ENCODE assay signal across 8 cellular contexts in the genomic region with DNA sequence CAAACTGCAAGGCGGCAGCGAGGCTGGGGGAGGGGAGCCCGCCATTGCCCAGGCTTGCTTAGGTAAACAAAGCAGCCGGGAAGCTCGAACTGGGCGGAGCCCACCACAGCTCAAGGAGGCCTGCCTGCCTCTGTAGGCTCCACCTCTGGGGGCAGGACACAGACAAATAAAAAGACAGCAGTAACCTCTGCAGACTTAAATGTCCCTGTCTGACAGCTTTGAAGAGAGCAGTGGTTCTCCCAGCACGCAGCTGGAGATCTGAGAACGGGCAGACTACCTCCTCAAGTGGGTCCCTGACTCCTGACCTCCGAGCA.
DNase-seq lines count a peak whose midpoint lies in the region; ATAC-seq and TF ChIP-seq lines count a peak whose summit lies in the region.
"Not testable (repeated sequence)": the region's sequence is repeated elsewhere in the genome, so short reads cannot be mapped to it uniquely, and the experiment has no call there.

No MANE protein-coding gene starts in this region.

- not testable (repeated sequence) for H3K27me3 ChIP-seq in HL-60 (ENCODE audit: insufficient read depth, poor library complexity, severe bottlenecking)

- not testable (repeated sequence) for H3K4me1 Mint-ChIP-seq in T-helper 2 cell treated with Interferon-gamma antibody and Interleukin-4, amounts not matched to agents 5 μg/mL and 100 μg/mL, for 36 hours (ENCODE audit: low read depth); activated naive CD4-positive, alpha-beta T cell treated with anti-CD3 and anti-CD28 coated beads, Interleukin-2, amount 10 ng/mL, durations not matched to agents 7 days and 5 days; dendritic cell treated with granulocyte-macrophage colony-stimulating factor and Interleukin-4, amounts not matched to agents 40 ng/mL and 50 ng/mL, for 4 days (ENCODE audit: low read depth); stimulated activated memory B cell treated with anti-CD40 and anti-IgM and Interleukin-4, amounts not matched to agents 10 μg/mL and 1 μg/mL and 100 μg/mL, for 72 hours
- H3K4me1 Mint-ChIP-seq in nephron progenitor cell = peaks cover 12% of the 10 kb centered on the region

- H3K27ac Mint-ChIP-seq in T-helper 2 cell treated with Interferon-gamma antibody and Interleukin-4, amounts not matched to agents 5 μg/mL and 100 μg/mL, for 36 hours; activated naive CD4-positive, alpha-beta T cell treated with anti-CD3 and anti-CD28 coated beads, Interleukin-2, amount 10 ng/mL, durations not matched to agents 7 days and 5 days; dendritic cell treated with granulocyte-macrophage colony-stimulating factor and Interleukin-4, amounts not matched to agents 40 ng/mL and 50 ng/mL, for 4 days; nephron progenitor cell; stimulated activated memory B cell treated with anti-CD40 and anti-IgM and Interleukin-4, amounts not matched to agents 10 μg/mL and 1 μg/mL and 100 μg/mL, for 72 hours: not testable (repeated sequence)

- H3K9me3 Mint-ChIP-seq in T-helper 2 cell treated with Interferon-gamma antibody and Interleukin-4, amounts not matched to agents 5 μg/mL and 100 μg/mL, for 36 hours; activated naive CD4-positive, alpha-beta T cell treated with anti-CD3 and anti-CD28 coated beads, Interleukin-2, amount 10 ng/mL, durations not matched to agents 7 days and 5 days; dendritic cell treated with granulocyte-macrophage colony-stimulating factor and Interleukin-4, amounts not matched to agents 40 ng/mL and 50 ng/mL, for 4 days; stimulated activated memory B cell treated with anti-CD40 and anti-IgM and Interleukin-4, amounts not matched to agents 10 μg/mL and 1 μg/mL and 100 μg/mL, for 72 hours: not testable (repeated sequence)
- peaks cover 25% of the 10 kb centered on the region for H3K9me3 Mint-ChIP-seq in nephron progenitor cell

- H3K4me3 Mint-ChIP-seq in T-helper 2 cell treated with Interferon-gamma antibody and Interleukin-4, amounts not matched to agents 5 μg/mL and 100 μg/mL, for 36 hours = peak overlapping the region; percentile 65
- H3K4me3 Mint-ChIP-seq in activated naive CD4-positive, alpha-beta T cell treated with anti-CD3 and anti-CD28 coated beads, Interleukin-2, amount 10 ng/mL, durations not matched to agents 7 days and 5 days = peak overlapping the region; percentile 64
- H3K4me3 Mint-ChIP-seq in dendritic cell treated with granulocyte-macrophage colony-stimulating factor and Interleukin-4, amounts not matched to agents 40 ng/mL and 50 ng/mL, for 4 days = peak overlapping the region; percentile 34
- peak overlapping the region; percentile 66 for H3K4me3 Mint-ChIP-seq in nephron progenitor cell
- H3K4me3 Mint-ChIP-seq in stimulated activated memory B cell treated with anti-CD40 and anti-IgM and Interleukin-4, amounts not matched to agents 10 μg/mL and 1 μg/mL and 100 μg/mL, for 72 hours = peak overlapping the region; percentile 58

- ATAC-seq in stimulated activated memory B cell treated with anti-CD40 and anti-IgM and Interleukin-4, amounts not matched to agents 10 μg/mL and 1 μg/mL and 100 μg/mL, for 72 hours = not testable (repeated sequence)

- peaks cover 22% of the 10 kb centered on the region for H3K27me3 Mint-ChIP-seq in T-helper 2 cell treated with Interferon-gamma antibody and Interleukin-4, amounts not matched to agents 5 μg/mL and 100 μg/mL, for 36 hours (ENCODE audit: low read depth)
- peaks cover 19% of the 10 kb centered on the region for H3K27me3 Mint-ChIP-seq in activated naive CD4-positive, alpha-beta T cell treated with anti-CD3 and anti-CD28 coated beads, Interleukin-2, amount 10 ng/mL, durations not matched to agents 7 days and 5 days
- H3K27me3 Mint-ChIP-seq in dendritic cell treated with granulocyte-macrophage colony-stimulating factor and Interleukin-4, amounts not matched to agents 40 ng/mL and 50 ng/mL, for 4 days = peaks cover 17% of the 10 kb centered on the region
- H3K27me3 Mint-ChIP-seq in nephron progenitor cell (ENCODE audit: low read depth, poor library complexity); stimulated activated memory B cell treated with anti-CD40 and anti-IgM and Interleukin-4, amounts not matched to agents 10 μg/mL and 1 μg/mL and 100 μg/mL, for 72 hours: not testable (repeated sequence)

- intact Hi-C loops in dendritic cell treated with granulocyte-macrophage colony-stimulating factor and Interleukin-4, amounts not matched to agents 40 ng/mL and 50 ng/mL, for 4 days (cut with micrococcal nuclease) = not testable (repeated sequence)

- peak overlapping the region; percentile 24; the same call in 1 of the 2 replicates for H3K4me3 ChIP-seq in HL-60 (replicated peaks; ENCODE audit: insufficient read depth, low read length)
- H3K4me3 ChIP-seq in iPS-11a (ENCODE audit: low read depth, low read length) = peak overlapping the region; percentile 37

- not testable (repeated sequence) for TF ChIP-seq CTCF in 22Rv1 (IDR thresholded peaks at IDR 0.05); HL-60 (IDR thresholded peaks at IDR 0.05; ENCODE audit: insufficient read depth, low read length); nephron progenitor cell (IDR thresholded peaks at IDR 0.05)

- DNase-seq in HL-60 (ENCODE audit: low read depth in 1 of 2, low spot score in 1 of 2); T-helper 2 cell treated with Interferon-gamma antibody and Interleukin-4, amounts not matched to agents 5 μg/mL and 100 μg/mL, for 36 hours (ENCODE audit: low spot score); activated naive CD4-positive, alpha-beta T cell treated with anti-CD3 and anti-CD28 coated beads, Interleukin-2, amount 10 ng/mL, durations not matched to agents 7 days and 5 days; nephron progenitor cell: not testable (repeated sequence)

- not testable (repeated sequence) for H3K36me3 Mint-ChIP-seq in T-helper 2 cell treated with Interferon-gamma antibody and Interleukin-4, amounts not matched to agents 5 μg/mL and 100 μg/mL, for 36 hours (ENCODE audit: low read depth); activated naive CD4-positive, alpha-beta T cell treated with anti-CD3 and anti-CD28 coated beads, Interleukin-2, amount 10 ng/mL, durations not matched to agents 7 days and 5 days; dendritic cell treated with granulocyte-macrophage colony-stimulating factor and Interleukin-4, amounts not matched to agents 40 ng/mL and 50 ng/mL, for 4 days (ENCODE audit: low read depth); stimulated activated memory B cell treated with anti-CD40 and anti-IgM and Interleukin-4, amounts not matched to agents 10 μg/mL and 1 μg/mL and 100 μg/mL, for 72 hours
- H3K36me3 Mint-ChIP-seq in nephron progenitor cell (ENCODE audit: low read depth) = peaks cover 12% of the 10 kb centered on the region

- CTCF ChIA-PET in activated naive CD4-positive, alpha-beta T cell treated with anti-CD3 and anti-CD28 coated beads, Interleukin-2, amount 10 ng/mL, durations not matched to agents 7 days and 5 days (lab: Charles Lee) = not testable (repeated sequence)

- H3K27ac ChIP-seq in 22Rv1 = peak overlapping the region; percentile 62
- H3K27ac ChIP-seq in HL-60 (replicated peaks) = not testable (repeated sequence)
